In the genomic region with DNA sequence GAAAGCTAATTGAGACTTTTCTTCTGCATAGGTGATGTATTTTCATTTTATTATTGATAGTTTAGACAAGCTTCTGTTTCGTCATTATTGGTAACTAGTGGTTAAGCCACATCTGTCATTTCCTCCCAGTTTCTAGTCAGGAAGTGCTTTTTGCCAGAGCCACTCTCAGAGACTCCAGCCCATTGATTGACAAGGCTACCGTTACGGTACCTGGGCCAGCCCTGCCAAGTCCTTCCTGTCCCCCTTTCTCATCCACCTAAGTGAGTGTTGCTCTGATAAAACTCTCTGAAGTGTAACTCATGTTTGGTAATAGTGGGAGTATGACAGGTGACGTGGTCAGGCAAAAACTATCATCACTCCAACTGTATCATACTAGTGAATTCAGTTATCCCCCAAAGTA, we compare ENCODE assay signal across 9 cellular contexts. TPM values are rescaled to one million over a fixed set of nuclear protein-coding genes. Genes with fewer than 3 reads are reported as not detected.
DNase-seq lines count a peak whose midpoint lies in the region; ATAC-seq and TF ChIP-seq lines count a peak whose summit lies in the region.
"Had no signal": no experiment of that assay in that cellular context is flagged by ENCODE, and none has a peak within 500 bp of the region (broad histone marks: within the 10 kb centered on the region; RNA-seq: fewer than 3 reads in every experiment).

No MANE protein-coding gene starts in this region.

- no peak for TF ChIP-seq CTCF in upper lobe of left lung (IDR thresholded peaks at IDR 0.05)

- no peak overlapping the region for H2BK12ac ChIP-seq in mesenchymal stem cell (ENCODE audit: low read length in 2 of 2)

- H4K8ac ChIP-seq in mesenchymal stem cell (ENCODE audit: low read length): peak overlapping the region; percentile 72

- H3K23ac ChIP-seq in mesenchymal stem cell (ENCODE audit: low read length in 2 of 2): no peak overlapping the region

- H2BK15ac ChIP-seq in mesenchymal stem cell (ENCODE audit: low read depth, poor library complexity, severe bottlenecking): no peak overlapping the region

- no peak overlapping the region for H3K14ac ChIP-seq in mesenchymal stem cell (ENCODE audit: low read length in 2 of 2)

- H3K27ac ChIP-seq in mesenchymal stem cell (ENCODE audit: low read length, poor library complexity, severe bottlenecking) (no peak overlapping the region), upper lobe of left lung (no peak overlapping the region)
- H3K27ac ChIP-seq: SJSA1 had no signal

- H3K9me3 ChIP-seq in mesenchymal stem cell (ENCODE audit: control insufficient read depth, low read length) (no peaks in the 10 kb centered on the region), upper lobe of left lung (no peaks in the 10 kb centered on the region)
- H3K9me3 ChIP-seq: SJSA1 had no signal

- no peak for DNase-seq in activated CD4-positive, CD25-positive, alpha-beta regulatory T cell (lab: John Stamatoyannopoulos, UW)
- DNase-seq in KBM-7 (peak; percentile 12), mesenchymal stem cell (no peak), activated gamma-delta T cell (lab: John Stamatoyannopoulos, UW) (no peak), upper lobe of left lung (no peak), hepatic stellate cell (ENCODE audit: low spot score) (no peak)

- H3K18ac ChIP-seq in mesenchymal stem cell (ENCODE audit: low read depth in 1 of 2, low read length in 2 of 2): no peak overlapping the region

- no peaks in the 10 kb centered on the region for H3K79me1 ChIP-seq in mesenchymal stem cell (replicated peaks; ENCODE audit: low read length, poor library complexity, severe bottlenecking)

- no peak overlapping the region for H2AK5ac ChIP-seq in mesenchymal stem cell (ENCODE audit: low read length, severe bottlenecking)

- no peak for TF ChIP-seq EP300 in upper lobe of left lung (IDR thresholded peaks at IDR 0.05)

- no peak overlapping the region for H2AFZ ChIP-seq in mesenchymal stem cell (ENCODE audit: low read depth, low read length)

- H3K4me3 ChIP-seq in mesenchymal stem cell (ENCODE audit: insufficient read depth in 1 of 2, low read depth in 1 of 2, low read length in 2 of 2): no peak overlapping the region
- H3K4me3 ChIP-seq in upper lobe of left lung: no peak overlapping the region
- H3K4me3 ChIP-seq: SJSA1 had no signal

- ATAC-seq in activated CD4-positive, CD25-positive, alpha-beta regulatory T cell treated with anti-CD3 and anti-CD28 coated beads, Interleukin-2, amount 50 U/mL, for 24 hours: peak; percentile 89 to 95
- peak; percentile 85 for ATAC-seq in GM21723 (IDR thresholded peaks at IDR 0.05; ENCODE audit: unreplicated experiment)
- no peak for ATAC-seq in upper lobe of left lung (ENCODE audit: low FRiP score in 2 of 2)

- H3K9ac ChIP-seq in mesenchymal stem cell (ENCODE audit: low read length): no peak overlapping the region

- H2BK120ac ChIP-seq in mesenchymal stem cell (ENCODE audit: low read depth, low read length): no peak overlapping the region

- no peak overlapping the region for H3K4ac ChIP-seq in mesenchymal stem cell (ENCODE audit: low read depth in 1 of 2, low read length in 2 of 2)

- H4K91ac ChIP-seq in mesenchymal stem cell (ENCODE audit: low read length): no peak overlapping the region

- H2BK5ac ChIP-seq in mesenchymal stem cell (ENCODE audit: low read depth, low read length, poor library complexity, severe bottlenecking): no peak overlapping the region

- no peak for TF ChIP-seq POLR2A in upper lobe of left lung (IDR thresholded peaks at IDR 0.05)

- no peak overlapping the region for H3K4me2 ChIP-seq in mesenchymal stem cell (ENCODE audit: low read length, poor library complexity, severe bottlenecking)

- H3K4me1 ChIP-seq in mesenchymal stem cell (ENCODE audit: control insufficient read depth, insufficient read depth, low read depth, low read length): no peaks in the 10 kb centered on the region
- peaks cover 0 to 4% (median 0%) of the 10 kb centered on the region in 4 donors for H3K4me1 ChIP-seq in upper lobe of left lung
- H3K4me1 ChIP-seq: SJSA1 had no signal

- H3K27me3 ChIP-seq in mesenchymal stem cell (ENCODE audit: control insufficient read depth in 1 of 2, insufficient read depth in 1 of 2, low read length in 2 of 2) (peaks cover 0 to 5% of the 10 kb centered on the region in 2 experiments), upper lobe of left lung (no peaks in the 10 kb centered on the region)
- H3K27me3 ChIP-seq: SJSA1 had no signal

- in situ Hi-C loops in KBM-7 (cut with MboI; ENCODE audit: low pct_unique_long_range_greater_than_20kb, low sequenced_read_pairs): loop anchor here (25.0 kb wide), 3 partner anchors 217 to 1067 kb away; a partner anchor contains a TSS

- H3K36me3 ChIP-seq in mesenchymal stem cell (ENCODE audit: control insufficient read depth in 1 of 2, insufficient read depth in 2 of 2, low read depth in 1 of 2, low read length in 2 of 2) (no peaks in the 10 kb centered on the region), upper lobe of left lung (no peaks in the 10 kb centered on the region)
- H3K36me3 ChIP-seq: SJSA1 had no signal

- 63% methylated on average over 1 of the region's 4 CpGs for WGBS in mesenchymal stem cell
- 38 to 45% methylated on average over 4 of the region's 4 CpGs for WGBS in upper lobe of left lung, 2 donors

RNA-seq across cellular contexts. Expression of a gene that starts 29.6 kb away (rescaled TPM):
- 6.4 TPM for polyA plus RNA-seq in mesenchymal stem cell (2013, experiment 1 of 2)
- polyA plus RNA-seq in mesenchymal stem cell (2013, experiment 2 of 2): 6.4 TPM
- 10 to 100 TPM in 5 of 6 donors, 1 to 10 TPM in 1; 9.3 to 20.6 (median 14.1) TPM for total RNA-seq in upper lobe of left lung

RNA-seq across cellular contexts. Expression of a gene that starts 54.1 kb away (rescaled TPM):
- 6.5 TPM for polyA plus RNA-seq in mesenchymal stem cell (2013, experiment 1 of 2)
- polyA plus RNA-seq in mesenchymal stem cell (2013, experiment 2 of 2): 6.6 TPM
- 10 to 100 TPM in 2 of 6 donors, 1 to 10 TPM in 4; 2.2 to 12.6 (median 9.3) TPM for total RNA-seq in upper lobe of left lung

Comparison
In these comparisons a context has a peak if more than half of its experiments do, and no peak if none do; other contexts are left out.
1. ATAC-seq: peak in activated CD4-positive, CD25-positive, alpha-beta regulatory T cell treated with anti-CD3 and anti-CD28 coated beads, Interleukin-2, amount 50 U/mL, for 24 hours (2 of 2) and GM21723 (single experiment); none in upper lobe of left lung (0 of 2).